Comparison of ENCODE assay signal across 37 cellular contexts in the genomic region with DNA sequence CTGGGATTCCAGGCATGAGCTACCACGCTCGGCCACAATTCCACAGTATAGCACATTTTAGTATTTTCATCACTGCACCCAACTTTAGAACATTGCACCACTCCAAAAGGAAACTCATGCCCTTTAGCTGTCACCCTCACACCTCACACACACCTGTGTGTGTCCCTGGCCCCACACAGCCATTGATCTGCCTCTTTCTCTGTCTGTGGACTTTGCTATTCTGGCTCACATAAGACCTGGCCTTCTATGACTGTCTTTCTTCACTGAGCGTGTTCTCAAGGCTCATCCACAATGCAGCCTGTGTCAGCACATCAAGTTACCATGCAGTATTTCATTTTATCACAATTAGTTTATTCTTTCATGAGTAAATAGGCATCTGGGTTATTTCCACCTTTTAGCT. TPM values are rescaled to one million over a fixed set of nuclear protein-coding genes. Genes with fewer than 3 reads are reported as not detected.
DNase-seq lines count a peak whose midpoint lies in the region; ATAC-seq, FAIRE-seq and TF ChIP-seq lines count a peak whose summit lies in the region.
"Had no signal": no experiment of that assay in that cellular context is flagged by ENCODE, and none has a peak within 500 bp of the region (broad histone marks: within the 10 kb centered on the region; RNA-seq: fewer than 3 reads in every experiment).

No MANE protein-coding gene starts in this region.

- no peak for TF ChIP-seq CTCF in HepG2 (CRISPR knock-in tag; IDR thresholded peaks at IDR 0.05)

- peaks cover 4% of the 10 kb centered on the region in 2 donors for H3K27me3 Mint-ChIP-seq in T-cell

- intact Hi-C loops in HepG2 (cut with micrococcal nuclease; ENCODE audit: unreplicated experiment): no loop called here

- H3K4me2 ChIP-seq in HepG2 (ENCODE audit: low read depth, low read length): no peak overlapping the region
- H3K4me2 ChIP-seq: A549; BLaER1; BLaER1 treated with 17β-estradiol and CSF1 and Interleukin-3, amounts not matched to agents 10 nM and 100 nM had no signal

- no peak overlapping the region for H3K4me3 ChIP-seq in HepG2 (replicated peaks in 1 of 3; ENCODE audit: insufficient read depth in 1 of 3, low read depth in 2 of 3, low read length in 3 of 3)
- H3K4me3 ChIP-seq: A549; BLaER1; BLaER1 treated with 17β-estradiol and CSF1 and Interleukin-3, amounts not matched to agents 10 nM and 100 nM had no signal

- no peaks in the 10 kb centered on the region for H3K4me1 Mint-ChIP-seq in T-cell
- H3K4me1 Mint-ChIP-seq: B cell, CD14-positive monocyte had no signal

- no peaks in the 10 kb centered on the region for H3K9me3 Mint-ChIP-seq in T-cell
- H3K9me3 Mint-ChIP-seq: CD4-positive, alpha-beta memory T cell; CD4-positive, alpha-beta T cell; CD4-positive, CD25-positive, alpha-beta regulatory T cell; CD8-positive, alpha-beta memory T cell; CD8-positive, alpha-beta T cell had no signal

- H3K4me3 Mint-ChIP-seq in T-cell: no peak overlapping the region
- H3K4me3 Mint-ChIP-seq: B cell; CD14-positive monocyte; CD4-positive, alpha-beta memory T cell; CD4-positive, alpha-beta T cell; CD4-positive, CD25-positive, alpha-beta regulatory T cell; CD8-positive, alpha-beta memory T cell; CD8-positive, alpha-beta T cell had no signal

- H4K20me1 ChIP-seq in HepG2 (ENCODE audit: insufficient read depth, low read length): no peaks in the 10 kb centered on the region
- H4K20me1 ChIP-seq: BLaER1; BLaER1 treated with 17β-estradiol and CSF1 and Interleukin-3, amounts not matched to agents 10 nM and 100 nM had no signal

- H2AFZ ChIP-seq in HepG2 (ENCODE audit: low read length): no peak overlapping the region

- H3K9ac ChIP-seq in HepG2 (ENCODE audit: insufficient read depth, low read depth, low read length): no peak overlapping the region
- H3K9ac ChIP-seq: BLaER1; BLaER1 treated with 17β-estradiol and CSF1 and Interleukin-3, amounts not matched to agents 10 nM and 100 nM had no signal

- no peak overlapping the region for H3K27ac ChIP-seq in HepG2 (ENCODE audit: extremely low read length, insufficient read depth, low read length)
- H3K27ac ChIP-seq: 22Rv1; A549; BLaER1; BLaER1 treated with 17β-estradiol and CSF1 and Interleukin-3, amounts not matched to agents 10 nM and 100 nM; C4-2B had no signal

- in situ Hi-C loops in HepG2 (cut with HindIII; ENCODE audit: extremely low pct_ligation_motif_present, low pct_unique_long_range_greater_than_20kb): no loop called here

- no TSS peak for BruUV-seq in HepG2 (replicated peaks; lab: Mats Ljungman, UMichigan)

- H3K4me1 ChIP-seq in HepG2 (ENCODE audit: insufficient read depth, low read length): peaks cover 8% of the 10 kb centered on the region
- H3K4me1 ChIP-seq: A549, BE2C, BLaER1, Caco-2 had no signal

- FAIRE-seq in HepG2 (lab: Jason Lieb, UNC): no peak
- FAIRE-seq: A204.1, A549, D721Med had no signal

- no peaks in the 10 kb centered on the region for H3K36me3 Mint-ChIP-seq in T-cell
- H3K36me3 Mint-ChIP-seq: CD14-positive monocyte; CD4-positive, alpha-beta memory T cell; CD4-positive, CD25-positive, alpha-beta regulatory T cell; CD8-positive, alpha-beta memory T cell; CD8-positive, alpha-beta T cell had no signal

- ATAC-seq in left lobe of liver (peak; percentile 77), HepG2 (peak; percentile 16; the same call in 1 of the 3 replicates), HG02973 (IDR thresholded peaks at IDR 0.05; ENCODE audit: unreplicated experiment) (no peak), HG02588 (IDR thresholded peaks at IDR 0.05; ENCODE audit: unreplicated experiment) (no peak), T-cell (replicated peaks in 1 of 4) (no peak)
- ATAC-seq: A549; CD8-positive, alpha-beta T cell had no signal

- H3K27ac Mint-ChIP-seq in T-cell: no peak overlapping the region
- H3K27ac Mint-ChIP-seq: B cell; CD4-positive, alpha-beta memory T cell; CD4-positive, alpha-beta T cell; CD4-positive, CD25-positive, alpha-beta regulatory T cell; CD8-positive, alpha-beta T cell had no signal

- no peaks in the 10 kb centered on the region for H3K9me3 ChIP-seq in HepG2 (ENCODE audit: low read length)
- H3K9me3 ChIP-seq: A549, BE2C, BLaER1, Caco-2 had no signal

- no peak for TF ChIP-seq RAD21 in HepG2 (CRISPR knock-in tag; IDR thresholded peaks at IDR 0.05)

- POLR2A ChIA-PET in HepG2 (lab: Yijun Ruan, JAX): no interaction called here
- POLR2A ChIA-PET in T-cell (lab: Charles Lee): interaction anchor here in 1 of 2 donors (0.5 kb wide), 1 partner anchor 22 kb away, joined by 5 read pairs; no protein-coding TSS in a partner anchor

- DNase-seq in COLO829 (ENCODE audit: low spot score) (peak; percentile 21), left lobe of liver (ENCODE audit: low spot score) (no peak), HepG2 (ENCODE audit: low spot score) (no peak), mucosa of gallbladder (ENCODE audit: low spot score) (peak; percentile 24), GDM1 (lab: John Stamatoyannopoulos, UW) (no peak), T-cell (no peak)
- DNase-seq: 8988T; ACHN; AML-193; BE2C; C1 segment of cervical spinal cord; Caco-2; Calu3; CD4-positive, alpha-beta memory T cell; CD4-positive, alpha-beta T cell; CD4-positive, CD25-positive, alpha-beta regulatory T cell; CD8-positive, alpha-beta memory T cell; CD8-positive, alpha-beta T cell; COR-L47; DMS 273 treated with DMSO at 0.1 percent for 48 hours; DMS153; DMS53; DMS79; DMS79 treated with DMSO at 0.1 percent for 48 hours; DND-41; EL had no signal

- CTCF ChIA-PET in HepG2 (lab: Yijun Ruan, JAX; ENCODE audit: low intra/inter-chr PET ratio, low total read pairs) (no interaction called here), T-cell (lab: Charles Lee) (no interaction called here)

- peaks cover 4 to 30% of the 10 kb centered on the region in 2 experiments; a peak in 4 of 5 replicates for H3K27me3 ChIP-seq in HepG2 (ENCODE audit: control insufficient read depth in 1 of 2, insufficient read depth in 2 of 2, low read length in 2 of 2)
- H3K27me3 ChIP-seq: BE2C; BLaER1; BLaER1 treated with 17β-estradiol and CSF1 and Interleukin-3, amounts not matched to agents 10 nM and 100 nM had no signal

- TF ChIP-seq EP300 in HepG2 (IDR thresholded peaks at IDR 0.05; ENCODE audit: low read depth in 2 of 2, low read length in 2 of 2): no peak
- TF ChIP-seq EP300 in HepG2 (CRISPR knock-in tag; IDR thresholded peaks at IDR 0.05; ENCODE audit: borderline replicate concordance): no peak

- no peaks in the 10 kb centered on the region for H3K79me2 ChIP-seq in HepG2 (ENCODE audit: insufficient read depth, low read length)

- H3K36me3 ChIP-seq in HepG2 (replicated peaks in 1 of 2; ENCODE audit: control insufficient read depth in 1 of 2, insufficient read depth in 2 of 2, low read length in 2 of 2): no peaks in the 10 kb centered on the region
- H3K36me3 ChIP-seq: BE2C; BLaER1; BLaER1 treated with 17β-estradiol and CSF1 and Interleukin-3, amounts not matched to agents 10 nM and 100 nM had no signal

- WGBS in HepG2 (ENCODE audit: low lambda C conversion rate): 32% methylated on average over 3 of the region's 3 CpGs

- TF ChIP-seq POLR2A in HepG2 (IDR thresholded peaks at IDR 0.05; ENCODE audit: insufficient read depth in 1 of 2, low read depth in 2 of 2, low read length in 2 of 2): no peak

TF ChIP-seq in HepG2, 621 proteins besides CTCF, POLR2A, EP300 and RAD21 (continues in another document):
- TF ChIP-seq NFRKB (IDR thresholded peaks at IDR 0.05): no peak
- TF ChIP-seq, protein P1, sequence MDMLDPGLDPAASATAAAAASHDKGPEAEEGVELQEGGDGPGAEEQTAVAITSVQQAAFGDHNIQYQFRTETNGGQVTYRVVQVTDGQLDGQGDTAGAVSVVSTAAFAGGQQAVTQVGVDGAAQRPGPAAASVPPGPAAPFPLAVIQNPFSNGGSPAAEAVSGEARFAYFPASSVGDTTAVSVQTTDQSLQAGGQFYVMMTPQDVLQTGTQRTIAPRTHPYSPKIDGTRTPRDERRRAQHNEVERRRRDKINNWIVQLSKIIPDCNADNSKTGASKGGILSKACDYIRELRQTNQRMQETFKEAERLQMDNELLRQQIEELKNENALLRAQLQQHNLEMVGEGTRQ (IDR thresholded peaks at IDR 0.05; ENCODE audit: low read depth, low read length): no peak
- TF ChIP-seq, protein P1 (CRISPR knock-in tag; IDR thresholded peaks at IDR 0.05; ENCODE audit: borderline replicate concordance): no peak

RNA-seq across cellular contexts. Expression of a gene that starts 19.7 kb away (rescaled TPM):
- total RNA-seq in left lobe of liver (11.1 TPM), HepG2 (2016; rRNA removed; fragmentation: Illumina TruSeq; extraction: Trizol) (4.3 and 10.8 TPM in 2 replicates), mucosa of gallbladder (28.5 TPM), T-cell (10 to 100 TPM; 54.1 to 95.2 (median 65.4) TPM)
- 19.2 and 23.0 TPM in 2 replicates for total RNA-seq in HepG2 (2016; cell fraction: cytosol; rRNA removed; fragmentation: Illumina TruSeq; extraction: Trizol; ENCODE audit: low read depth)
- 4.0 and 10.9 TPM in 2 replicates for total RNA-seq in HepG2 (2016; cell fraction: insoluble cytoplasmic fraction; rRNA removed; fragmentation: Illumina TruSeq; extraction: Trizol)
- 7.6 and 9.0 TPM in 2 replicates for total RNA-seq in HepG2 (2016; cell fraction: membrane; rRNA removed; fragmentation: Illumina TruSeq; extraction: Trizol)
- total RNA-seq in HepG2 (2016; cell fraction: nucleus; rRNA removed; fragmentation: Illumina TruSeq; extraction: Trizol): 31.4 and 36.1 TPM in 2 replicates
- 10.7 and 11.3 TPM in 2 replicates for polyA plus RNA-seq in HepG2 (2011; rRNA removed)
- 8.3 and 9.2 TPM in 2 replicates for polyA plus RNA-seq in HepG2 (2011; cell fraction: cytosol; rRNA removed)
- polyA plus RNA-seq in HepG2 (2011; cell fraction: nucleus; rRNA removed): 28.3 and 29.0 TPM in 2 replicates
- 6.2 and 6.9 TPM in 2 replicates for polyA plus RNA-seq in HepG2 (2012)
- polyA plus RNA-seq in HepG2 (2016; cell fraction: cytosol; fragmentation: Illumina TruSeq; extraction: Trizol; ENCODE audit: low read depth): 1.4 and 2.1 TPM in 2 replicates
- 3.1 and 4.5 TPM in 2 replicates for polyA plus RNA-seq in HepG2 (2016; cell fraction: insoluble cytoplasmic fraction; fragmentation: Illumina TruSeq; extraction: Trizol; ENCODE audit: low read depth)
- 2.1 and 3.2 TPM in 2 replicates for polyA plus RNA-seq in HepG2 (2016; cell fraction: membrane; fragmentation: Illumina TruSeq; extraction: Trizol; ENCODE audit: low read depth)
- 18.6 and 20.3 TPM in 2 replicates for polyA plus RNA-seq in HepG2 (2016; cell fraction: nucleus; fragmentation: Illumina TruSeq; extraction: Trizol; ENCODE audit: insufficient read depth, low read depth)
- polyA minus RNA-seq in HepG2 (2011; rRNA and poly(A)+ RNA removed; ENCODE audit: low replicate concordance): 19.4 and 72.1 TPM in 2 replicates
- polyA minus RNA-seq in HepG2 (2011; cell fraction: cytosol; rRNA and poly(A)+ RNA removed): 9.4 TPM in 2 replicates
- polyA minus RNA-seq in HepG2 (2011; cell fraction: nucleus; rRNA and poly(A)+ RNA removed): 87.2 and 120 TPM in 2 replicates

Comparison
In these comparisons a context has a peak if more than half of its experiments do, and no peak if none do; other contexts are left out.
1. DNase-seq: peak in COLO829 (single experiment) and mucosa of gallbladder (single experiment); none in left lobe of liver (single experiment), HepG2 (single experiment), GDM1 (single experiment) and T-cell (0 of 34).
2. ATAC-seq: peak in left lobe of liver (single experiment) and HepG2 (single experiment); none in HG02973 (single experiment), HG02588 (single experiment) and T-cell (0 of 4).